1 cellular context compared by ENCODE assay signal in the genomic region with DNA sequence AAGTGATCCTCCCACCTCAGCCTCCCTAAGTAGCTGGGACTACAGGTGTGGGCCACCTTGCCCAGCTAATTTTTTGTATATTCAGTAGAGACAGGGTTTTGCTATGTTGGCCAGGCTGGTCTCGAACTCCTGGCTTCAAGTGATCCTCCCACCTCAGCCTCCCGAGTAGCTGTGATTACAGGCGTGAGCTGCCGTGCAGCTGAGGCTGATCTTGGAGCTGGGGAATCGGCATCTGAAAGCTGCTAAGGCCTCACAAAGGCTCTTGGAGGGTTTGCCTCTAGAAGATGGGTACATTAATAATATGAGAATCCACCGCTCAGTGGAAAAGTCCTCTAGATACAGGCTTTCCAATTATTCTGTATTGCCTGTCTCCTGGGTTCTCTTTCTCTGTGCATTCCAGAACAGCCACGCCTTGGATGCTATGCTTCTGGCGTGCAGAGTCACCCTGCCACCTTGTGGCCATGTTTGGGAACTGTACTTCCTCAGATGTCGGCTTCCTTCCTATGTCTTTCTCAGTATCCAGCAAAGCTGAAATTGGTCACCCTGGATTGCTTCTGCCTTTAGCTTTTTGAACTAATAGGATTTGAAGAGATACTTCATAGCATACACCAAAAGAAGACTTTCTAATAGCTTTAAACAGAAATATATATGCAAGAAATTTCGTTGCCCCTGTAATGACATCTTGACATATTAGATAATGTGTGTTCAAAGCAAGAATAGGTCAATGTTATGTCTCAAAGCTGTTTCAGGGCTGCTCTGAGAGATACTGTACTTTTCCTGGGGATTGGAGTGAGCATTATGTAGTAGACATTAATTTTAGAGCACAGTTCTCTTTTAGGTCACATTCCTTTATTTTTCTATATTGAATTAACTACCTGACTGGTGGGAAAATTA.
TF ChIP-seq lines count a peak whose summit lies in the region.

No MANE protein-coding gene starts in this region.

TF ChIP-seq in HepG2, 621 proteins besides CTCF, POLR2A, EP300 and RAD21 (continued from another document and continues in another):
- TF ChIP-seq ZNF407 (CRISPR knock-in tag; IDR thresholded peaks at IDR 0.05; ENCODE audit: not compliant biosample characterization) (no peak), CREB1 (IDR thresholded peaks at IDR 0.05) (no peak), CREB1 (CRISPR knock-in tag; IDR thresholded peaks at IDR 0.05) (no peak), ZNF484 (CRISPR knock-in tag; IDR thresholded peaks at IDR 0.05; ENCODE audit: borderline replicate concordance, low read depth) (no peak), KDM2A (CRISPR knock-in tag; IDR thresholded peaks at IDR 0.05; ENCODE audit: borderline replicate concordance, low read depth) (peak; percentile 62; the same call in 1 of the 2 replicates), RBM39 (IDR thresholded peaks at IDR 0.05; ENCODE audit: low read depth, low read length, poor library complexity, severe bottlenecking) (no peak), ZKSCAN5 (CRISPR knock-in tag; IDR thresholded peaks at IDR 0.05) (no peak), ZNF333 (CRISPR knock-in tag; IDR thresholded peaks at IDR 0.05; ENCODE audit: borderline replicate concordance) (no peak), PAX8 (CRISPR knock-in tag; IDR thresholded peaks at IDR 0.05; ENCODE audit: borderline replicate concordance) (no peak), SALL1 (CRISPR knock-in tag; IDR thresholded peaks at IDR 0.05) (peak; percentile 34; the same call in 1 of the 2 replicates), ZNF3 (CRISPR knock-in tag; IDR thresholded peaks at IDR 0.05) (no peak), NR2F1 (CRISPR knock-in tag; IDR thresholded peaks at IDR 0.05) (no peak), STAG1 (CRISPR knock-in tag; IDR thresholded peaks at IDR 0.05) (peak; percentile 100), ZNF557 (CRISPR knock-in tag; IDR thresholded peaks at IDR 0.05) (no peak), PPARG (CRISPR knock-in tag; conservative IDR thresholded peaks at IDR 0.05) (no peak), ZNF446 (CRISPR knock-in tag; IDR thresholded peaks at IDR 0.05) (no peak), THAP11 (CRISPR knock-in tag; IDR thresholded peaks at IDR 0.05) (0 out of 2 replicates have a peak, but pooled peaks have one; percentile 23), ZNF263 (CRISPR knock-in tag; IDR thresholded peaks at IDR 0.05) (no peak), DMAP1 (CRISPR knock-in tag; IDR thresholded peaks at IDR 0.05) (no peak), ZNF773 (CRISPR knock-in tag; IDR thresholded peaks at IDR 0.05; ENCODE audit: borderline replicate concordance) (no peak), ZNF329 (CRISPR knock-in tag; IDR thresholded peaks at IDR 0.05; ENCODE audit: low read depth) (no peak), ZNF691 (CRISPR knock-in tag; IDR thresholded peaks at IDR 0.05; ENCODE audit: borderline replicate concordance, low read depth) (no peak), KDM6A (CRISPR knock-in tag; IDR thresholded peaks at IDR 0.05; ENCODE audit: low read depth) (no peak), TFE3 (CRISPR knock-in tag; IDR thresholded peaks at IDR 0.05) (no peak)
- TF ChIP-seq, protein P1, sequence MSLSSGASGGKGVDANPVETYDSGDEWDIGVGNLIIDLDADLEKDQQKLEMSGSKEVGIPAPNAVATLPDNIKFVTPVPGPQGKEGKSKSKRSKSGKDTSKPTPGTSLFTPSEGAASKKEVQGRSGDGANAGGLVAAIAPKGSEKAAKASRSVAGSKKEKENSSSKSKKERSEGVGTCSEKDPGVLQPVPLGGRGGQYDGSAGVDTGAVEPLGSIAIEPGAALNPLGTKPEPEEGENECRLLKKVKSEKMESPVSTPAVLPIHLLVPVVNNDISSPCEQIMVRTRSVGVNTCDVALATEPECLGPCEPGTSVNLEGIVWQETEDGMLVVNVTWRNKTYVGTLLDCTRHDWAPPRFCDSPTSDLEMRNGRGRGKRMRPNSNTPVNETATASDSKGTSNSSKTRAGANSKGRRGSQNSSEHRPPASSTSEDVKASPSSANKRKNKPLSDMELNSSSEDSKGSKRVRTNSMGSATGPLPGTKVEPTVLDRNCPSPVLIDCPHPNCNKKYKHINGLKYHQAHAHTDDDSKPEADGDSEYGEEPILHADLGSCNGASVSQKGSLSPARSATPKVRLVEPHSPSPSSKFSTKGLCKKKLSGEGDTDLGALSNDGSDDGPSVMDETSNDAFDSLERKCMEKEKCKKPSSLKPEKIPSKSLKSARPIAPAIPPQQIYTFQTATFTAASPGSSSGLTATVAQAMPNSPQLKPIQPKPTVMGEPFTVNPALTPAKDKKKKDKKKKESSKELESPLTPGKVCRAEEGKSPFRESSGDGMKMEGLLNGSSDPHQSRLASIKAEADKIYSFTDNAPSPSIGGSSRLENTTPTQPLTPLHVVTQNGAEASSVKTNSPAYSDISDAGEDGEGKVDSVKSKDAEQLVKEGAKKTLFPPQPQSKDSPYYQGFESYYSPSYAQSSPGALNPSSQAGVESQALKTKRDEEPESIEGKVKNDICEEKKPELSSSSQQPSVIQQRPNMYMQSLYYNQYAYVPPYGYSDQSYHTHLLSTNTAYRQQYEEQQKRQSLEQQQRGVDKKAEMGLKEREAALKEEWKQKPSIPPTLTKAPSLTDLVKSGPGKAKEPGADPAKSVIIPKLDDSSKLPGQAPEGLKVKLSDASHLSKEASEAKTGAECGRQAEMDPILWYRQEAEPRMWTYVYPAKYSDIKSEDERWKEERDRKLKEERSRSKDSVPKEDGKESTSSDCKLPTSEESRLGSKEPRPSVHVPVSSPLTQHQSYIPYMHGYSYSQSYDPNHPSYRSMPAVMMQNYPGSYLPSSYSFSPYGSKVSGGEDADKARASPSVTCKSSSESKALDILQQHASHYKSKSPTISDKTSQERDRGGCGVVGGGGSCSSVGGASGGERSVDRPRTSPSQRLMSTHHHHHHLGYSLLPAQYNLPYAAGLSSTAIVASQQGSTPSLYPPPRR (CRISPR knock-in tag; IDR thresholded peaks at IDR 0.05; ENCODE audit: borderline replicate concordance): no peak
- TF ChIP-seq, protein P2, sequence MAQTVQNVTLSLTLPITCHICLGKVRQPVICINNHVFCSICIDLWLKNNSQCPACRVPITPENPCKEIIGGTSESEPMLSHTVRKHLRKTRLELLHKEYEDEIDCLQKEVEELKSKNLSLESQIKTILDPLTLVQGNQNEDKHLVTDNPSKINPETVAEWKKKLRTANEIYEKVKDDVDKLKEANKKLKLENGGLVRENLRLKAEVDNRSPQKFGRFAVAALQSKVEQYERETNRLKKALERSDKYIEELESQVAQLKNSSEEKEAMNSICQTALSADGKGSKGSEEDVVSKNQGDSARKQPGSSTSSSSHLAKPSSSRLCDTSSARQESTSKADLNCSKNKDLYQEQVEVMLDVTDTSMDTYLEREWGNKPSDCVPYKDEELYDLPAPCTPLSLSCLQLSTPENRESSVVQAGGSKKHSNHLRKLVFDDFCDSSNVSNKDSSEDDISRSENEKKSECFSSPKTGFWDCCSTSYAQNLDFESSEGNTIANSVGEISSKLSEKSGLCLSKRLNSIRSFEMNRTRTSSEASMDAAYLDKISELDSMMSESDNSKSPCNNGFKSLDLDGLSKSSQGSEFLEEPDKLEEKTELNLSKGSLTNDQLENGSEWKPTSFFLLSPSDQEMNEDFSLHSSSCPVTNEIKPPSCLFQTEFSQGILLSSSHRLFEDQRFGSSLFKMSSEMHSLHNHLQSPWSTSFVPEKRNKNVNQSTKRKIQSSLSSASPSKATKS (CRISPR knock-in tag; IDR thresholded peaks at IDR 0.05): no peak
- TF ChIP-seq, protein P3, sequence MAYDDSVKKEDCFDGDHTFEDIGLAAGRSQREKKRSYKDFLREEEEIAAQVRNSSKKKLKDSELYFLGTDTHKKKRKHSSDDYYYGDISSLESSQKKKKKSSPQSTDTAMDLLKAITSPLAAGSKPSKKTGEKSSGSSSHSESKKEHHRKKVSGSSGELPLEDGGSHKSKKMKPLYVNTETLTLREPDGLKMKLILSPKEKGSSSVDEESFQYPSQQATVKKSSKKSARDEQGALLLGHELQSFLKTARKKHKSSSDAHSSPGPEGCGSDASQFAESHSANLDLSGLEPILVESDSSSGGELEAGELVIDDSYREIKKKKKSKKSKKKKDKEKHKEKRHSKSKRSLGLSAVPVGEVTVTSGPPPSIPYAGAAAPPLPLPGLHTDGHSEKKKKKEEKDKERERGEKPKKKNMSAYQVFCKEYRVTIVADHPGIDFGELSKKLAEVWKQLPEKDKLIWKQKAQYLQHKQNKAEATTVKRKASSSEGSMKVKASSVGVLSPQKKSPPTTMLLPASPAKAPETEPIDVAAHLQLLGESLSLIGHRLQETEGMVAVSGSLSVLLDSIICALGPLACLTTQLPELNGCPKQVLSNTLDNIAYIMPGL (CRISPR knock-in tag; IDR thresholded peaks at IDR 0.05; ENCODE audit: borderline replicate concordance in 1 of 2, low read depth in 1 of 2): peak in 1 of 2 experiments; percentile 30; a peak in 1 of 4 replicates
- TF ChIP-seq, protein P4, sequence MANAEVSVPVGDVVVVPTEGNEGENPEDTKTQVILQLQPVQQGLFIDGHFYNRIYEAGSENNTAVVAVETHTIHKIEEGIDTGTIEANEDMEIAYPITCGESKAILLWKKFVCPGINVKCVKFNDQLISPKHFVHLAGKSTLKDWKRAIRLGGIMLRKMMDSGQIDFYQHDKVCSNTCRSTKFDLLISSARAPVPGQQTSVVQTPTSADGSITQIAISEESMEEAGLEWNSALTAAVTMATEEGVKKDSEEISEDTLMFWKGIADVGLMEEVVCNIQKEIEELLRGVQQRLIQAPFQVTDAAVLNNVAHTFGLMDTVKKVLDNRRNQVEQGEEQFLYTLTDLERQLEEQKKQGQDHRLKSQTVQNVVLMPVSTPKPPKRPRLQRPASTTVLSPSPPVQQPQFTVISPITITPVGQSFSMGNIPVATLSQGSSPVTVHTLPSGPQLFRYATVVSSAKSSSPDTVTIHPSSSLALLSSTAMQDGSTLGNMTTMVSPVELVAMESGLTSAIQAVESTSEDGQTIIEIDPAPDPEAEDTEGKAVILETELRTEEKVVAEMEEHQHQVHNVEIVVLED (CRISPR knock-in tag; IDR thresholded peaks at IDR 0.05; ENCODE audit: borderline replicate concordance): no peak
